ENCODE assay signal across 1 cellular context in the genomic region with DNA sequence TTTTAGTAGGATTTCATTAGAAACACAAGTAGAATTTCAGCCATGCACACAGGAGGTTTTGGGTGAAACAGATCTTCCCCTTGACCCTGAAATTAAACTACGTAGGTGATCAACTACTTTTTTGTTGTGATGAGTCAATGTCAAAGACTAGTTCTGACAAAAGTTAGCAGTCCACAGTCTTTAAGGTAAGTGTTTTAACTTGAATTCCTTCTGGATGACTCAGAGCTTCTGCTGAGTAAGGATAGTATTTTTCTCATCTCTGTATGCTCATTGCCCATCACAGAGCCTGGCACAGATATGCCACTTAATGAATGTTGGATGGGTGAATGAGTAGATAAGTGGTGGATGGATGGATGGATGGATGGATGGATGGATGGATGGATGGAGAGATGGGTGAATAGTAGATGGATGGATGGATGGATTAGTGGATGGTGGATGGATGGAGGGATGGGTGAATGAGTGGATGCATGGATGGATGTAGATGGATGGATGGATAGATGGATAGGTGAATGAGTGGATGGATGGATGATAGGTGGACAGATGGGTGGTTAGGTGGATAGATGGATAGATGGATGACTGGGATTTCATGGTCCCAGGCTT.
A peak's percentile ranks its signal among the peaks of the same experiment; 100 is the strongest.
TF ChIP-seq lines count a peak whose summit lies in the region.

No MANE protein-coding gene starts in this region.

TF ChIP-seq in K562, 482 proteins besides CTCF, POLR2A, EP300 and RAD21 (continued from another document):
- TF ChIP-seq, protein P1, sequence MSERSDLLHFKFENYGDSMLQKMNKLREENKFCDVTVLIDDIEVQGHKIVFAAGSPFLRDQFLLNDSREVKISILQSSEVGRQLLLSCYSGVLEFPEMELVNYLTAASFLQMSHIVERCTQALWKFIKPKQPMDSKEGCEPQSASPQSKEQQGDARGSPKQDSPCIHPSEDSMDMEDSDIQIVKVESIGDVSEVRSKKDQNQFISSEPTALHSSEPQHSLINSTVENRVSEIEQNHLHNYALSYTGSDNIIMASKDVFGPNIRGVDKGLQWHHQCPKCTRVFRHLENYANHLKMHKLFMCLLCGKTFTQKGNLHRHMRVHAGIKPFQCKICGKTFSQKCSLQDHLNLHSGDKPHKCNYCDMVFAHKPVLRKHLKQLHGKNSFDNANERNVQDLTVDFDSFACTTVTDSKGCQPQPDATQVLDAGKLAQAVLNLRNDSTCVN (CRISPR knock-in tag; IDR thresholded peaks at IDR 0.05) = 0 out of 2 replicates have a peak, but pooled peaks have one; percentile 9
- TF ChIP-seq, protein P2, sequence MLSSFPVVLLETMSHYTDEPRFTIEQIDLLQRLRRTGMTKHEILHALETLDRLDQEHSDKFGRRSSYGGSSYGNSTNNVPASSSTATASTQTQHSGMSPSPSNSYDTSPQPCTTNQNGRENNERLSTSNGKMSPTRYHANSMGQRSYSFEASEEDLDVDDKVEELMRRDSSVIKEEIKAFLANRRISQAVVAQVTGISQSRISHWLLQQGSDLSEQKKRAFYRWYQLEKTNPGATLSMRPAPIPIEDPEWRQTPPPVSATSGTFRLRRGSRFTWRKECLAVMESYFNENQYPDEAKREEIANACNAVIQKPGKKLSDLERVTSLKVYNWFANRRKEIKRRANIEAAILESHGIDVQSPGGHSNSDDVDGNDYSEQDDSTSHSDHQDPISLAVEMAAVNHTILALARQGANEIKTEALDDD (IDR thresholded peaks at IDR 0.05) = peak; percentile 53
- TF ChIP-seq YBX1 (IDR thresholded peaks at IDR 0.05) = peak; percentile 81
TF ChIP-seq in K562: peak in this region for 6.
